ENCODE assay signal across 15 cellular contexts in genomic region chr2:171822520-171823297, GRCh38.
A peak's percentile ranks its signal among the peaks of the same experiment; 100 is the strongest.
DNase-seq lines count a peak whose midpoint lies in the region; ATAC-seq and TF ChIP-seq lines count a peak whose summit lies in the region.
"Had no signal": no experiment of that assay in that cellular context is flagged by ENCODE, and none has a peak within 500 bp of the region (broad histone marks: within the 10 kb centered on the region; RNA-seq: fewer than 3 reads in every experiment).

No MANE protein-coding gene starts in this region.

- TF ChIP-seq CTCF in NB4 (IDR thresholded peaks at IDR 0.05; ENCODE audit: low read depth, low read length) (no peak), chondrocyte (IDR thresholded peaks at IDR 0.05) (no peak), MCF 10A (IDR thresholded peaks at IDR 0.05; ENCODE audit: unreplicated experiment) (no peak), endodermal cell (conservative IDR thresholded peaks at IDR 0.05) (no peak)

- intact Hi-C loops in MCF 10A (cut with micrococcal nuclease), result no loop called here

- H3K4me3 Mint-ChIP-seq in chondrocyte (ENCODE audit: unreplicated experiment) (no peak overlapping the region), MCF 10A (ENCODE audit: unreplicated experiment) (no peak overlapping the region), endodermal cell (no peak overlapping the region)
- H3K4me3 Mint-ChIP-seq: CD4-positive, alpha-beta T cell; H9 had no signal

- H3K27me3 Mint-ChIP-seq in chondrocyte (ENCODE audit: low read depth) (no peaks in the 10 kb centered on the region), MCF 10A (ENCODE audit: insufficient read depth, unreplicated experiment) (no peaks in the 10 kb centered on the region), endodermal cell (ENCODE audit: insufficient read depth) (no peaks in the 10 kb centered on the region)
- H3K27me3 Mint-ChIP-seq: CD4-positive, alpha-beta T cell had no signal

- H3K27ac ChIP-seq in GM23248 (peak overlapping the region; percentile 52), endodermal cell (ENCODE audit: low read depth, low read length) (no peak overlapping the region)

- H3K9ac ChIP-seq in GM23248, result peak overlapping the region; percentile 19; the same call in 1 of the 2 replicates
- no peak overlapping the region for H3K9ac ChIP-seq in endodermal cell (ENCODE audit: extremely low read depth, low read length, poor library complexity, severe bottlenecking)

- in situ Hi-C loops in GM23248 (cut with MboI) (no loop called here), HAP-1 (cut with MboI; ENCODE audit: low sequenced_read_pairs) (no loop called here)

- CTCF ChIA-PET in MCF 10A (lab: Yijun Ruan, JAX), result no interaction called here

- no peaks in the 10 kb centered on the region for H3K27me3 ChIP-seq in GM23248 (replicated peaks; ENCODE audit: insufficient read depth)
- no peaks in the 10 kb centered on the region for H3K27me3 ChIP-seq in HAP-1 (ENCODE audit: low read depth)
- no peaks in the 10 kb centered on the region for H3K27me3 ChIP-seq in endodermal cell (ENCODE audit: control insufficient read depth, insufficient read depth, low read length, poor library complexity, severe bottlenecking)

- no peaks in the 10 kb centered on the region for H3K9me2 ChIP-seq in GM23248 (ENCODE audit: insufficient read depth)

- H3K9me3 ChIP-seq in GM23248 (ENCODE audit: low read depth) (no peaks in the 10 kb centered on the region), HAP-1 (no peaks in the 10 kb centered on the region), endodermal cell (ENCODE audit: control insufficient read depth, low read length) (no peaks in the 10 kb centered on the region)

- no peaks in the 10 kb centered on the region for H4K20me1 ChIP-seq in GM23248 (ENCODE audit: insufficient read depth)

- H3K36me3 Mint-ChIP-seq in chondrocyte (ENCODE audit: low read depth) (peaks cover 7% of the 10 kb centered on the region), MCF 10A (ENCODE audit: insufficient read depth, unreplicated experiment) (peaks cover 42% of the 10 kb centered on the region), endodermal cell (ENCODE audit: low read depth) (peaks cover 12% of the 10 kb centered on the region)

- TF ChIP-seq POLR2A in NB4 (IDR thresholded peaks at IDR 0.05; ENCODE audit: extremely low read depth, insufficient read length), result no peak

- WGBS in GM23248 (ENCODE audit: low coverage in 1 of 2, low lambda C conversion rate in 2 of 2, missing lambda C conversion rate in 2 of 2), 2 experiments, result 76 to 95% methylated on average over 1 of the region's 1 CpG
- WGBS in endodermal cell (ENCODE audit: insufficient coverage in 1 of 2, insufficient read length in 1 of 2), 2 experiments, result 83 to 92% methylated on average over 1 of the region's 1 CpG

- peak; percentile 36 for DNase-seq in CD1c-positive myeloid dendritic cell (ENCODE audit: extremely low spot score)
- peak; percentile 48 for DNase-seq in GM23248
- DNase-seq in NB4 (ENCODE audit: low read depth), result peak; percentile 78
- no peak for DNase-seq in chondrocyte (ENCODE audit: low spot score)
- DNase-seq in MCF 10A (ENCODE audit: unreplicated experiment), result no peak
- DNase-seq in HAP-1 (ENCODE audit: low spot score in 2 of 2), result no peak
- no peak for DNase-seq in endodermal cell
- DNase-seq: Calu3; CD4-positive, alpha-beta T cell; DMS79 treated with DMSO at 0.1 percent for 48 hours; H9; NCI-H1105 treated with DMSO at 0.1 percent for 48 hours; NCI-H1930; NCI-H510A had no signal

- POLR2A ChIA-PET in MCF 10A (lab: Yijun Ruan, JAX), result no interaction called here

- peaks cover 12% of the 10 kb centered on the region for H3F3A ChIP-seq in GM23248 (ENCODE audit: insufficient read depth)

- H3K79me2 ChIP-seq in GM23248 (ENCODE audit: insufficient read depth), result no peaks in the 10 kb centered on the region

- no peaks in the 10 kb centered on the region for H3K9me3 Mint-ChIP-seq in chondrocyte (ENCODE audit: low read depth)
- H3K9me3 Mint-ChIP-seq in MCF 10A (ENCODE audit: unreplicated experiment), result no peaks in the 10 kb centered on the region
- peaks cover 2% of the 10 kb centered on the region for H3K9me3 Mint-ChIP-seq in endodermal cell
- H3K9me3 Mint-ChIP-seq: CD4-positive, alpha-beta T cell had no signal

- peak overlapping the region; percentile 0 for H3K27ac Mint-ChIP-seq in chondrocyte (ENCODE audit: unreplicated experiment)
- H3K27ac Mint-ChIP-seq in MCF 10A (ENCODE audit: low read depth, unreplicated experiment), result no peak overlapping the region
- H3K27ac Mint-ChIP-seq in endodermal cell, result no peak overlapping the region
- H3K27ac Mint-ChIP-seq: CD4-positive, alpha-beta T cell; H9 had no signal

- H3K36me3 ChIP-seq in GM23248 (ENCODE audit: low read depth) (0 out of 2 replicates have a peak, but pooled peaks cover 8% of the 10 kb centered on the region), HAP-1 (replicated peaks) (no peaks in the 10 kb centered on the region; the same call in 1 of the 2 replicates), endodermal cell (ENCODE audit: control insufficient read depth, insufficient read depth, low read length) (no peaks in the 10 kb centered on the region)

- no peak for ATAC-seq in GM18502 (IDR thresholded peaks at IDR 0.05; ENCODE audit: poor library complexity, unreplicated experiment)

- BruUV-seq in MCF 10A (replicated peaks; lab: Mats Ljungman, UMichigan), result no TSS peak

- H3K4me3 ChIP-seq in GM23248 (no peak overlapping the region), NB4 (ENCODE audit: low read depth, low read length) (no peak overlapping the region), HAP-1 (no peak overlapping the region), endodermal cell (ENCODE audit: low read length) (no peak overlapping the region)

- H3K4me1 Mint-ChIP-seq in chondrocyte (ENCODE audit: low read depth) (peaks cover 31% of the 10 kb centered on the region), MCF 10A (ENCODE audit: insufficient read depth, unreplicated experiment) (peaks cover 6% of the 10 kb centered on the region), endodermal cell (no peaks in the 10 kb centered on the region)
- H3K4me1 Mint-ChIP-seq: H9 had no signal

- H3K4me2 ChIP-seq in GM23248 (ENCODE audit: unreplicated experiment), result peak overlapping the region; percentile 33

- peaks cover 25% of the 10 kb centered on the region for H3K4me1 ChIP-seq in GM23248 (ENCODE audit: insufficient read depth)
- H3K4me1 ChIP-seq in HAP-1, result no peaks in the 10 kb centered on the region
- no peaks in the 10 kb centered on the region for H3K4me1 ChIP-seq in endodermal cell (ENCODE audit: control insufficient read depth, insufficient read depth, low read length)

- H2AFZ ChIP-seq in GM23248, result no peak overlapping the region

Comparison
In these comparisons a context has a peak if more than half of its experiments do, and no peak if none do; other contexts are left out.
1. DNase-seq: peak in CD1c-positive myeloid dendritic cell (single experiment), GM23248 (single experiment) and NB4 (single experiment); none in chondrocyte (single experiment), MCF 10A (single experiment), HAP-1 (0 of 2) and endodermal cell (single experiment).